In genomic region chr16:69952116-69952515, GRCh38 we compare ENCODE assay signal across 2 cellular contexts. TPM values are rescaled to one million over a fixed set of nuclear protein-coding genes. Genes with fewer than 3 reads are reported as not detected.
"Had no signal": no experiment of that assay in that cellular context is flagged by ENCODE, and none has a peak within 500 bp of the region (broad histone marks: within the 10 kb centered on the region; RNA-seq: fewer than 3 reads in every experiment).

No MANE protein-coding gene starts in this region.

RNA-seq across cellular contexts. Expression of gene CLEC18A, which starts 1.0 kb away (rescaled TPM):
- total RNA-seq: HT-29 had no signal
- polyA plus RNA-seq: IgD-negative memory B cell had no signal
